27 cellular contexts compared by ENCODE assay signal in the genomic region with DNA sequence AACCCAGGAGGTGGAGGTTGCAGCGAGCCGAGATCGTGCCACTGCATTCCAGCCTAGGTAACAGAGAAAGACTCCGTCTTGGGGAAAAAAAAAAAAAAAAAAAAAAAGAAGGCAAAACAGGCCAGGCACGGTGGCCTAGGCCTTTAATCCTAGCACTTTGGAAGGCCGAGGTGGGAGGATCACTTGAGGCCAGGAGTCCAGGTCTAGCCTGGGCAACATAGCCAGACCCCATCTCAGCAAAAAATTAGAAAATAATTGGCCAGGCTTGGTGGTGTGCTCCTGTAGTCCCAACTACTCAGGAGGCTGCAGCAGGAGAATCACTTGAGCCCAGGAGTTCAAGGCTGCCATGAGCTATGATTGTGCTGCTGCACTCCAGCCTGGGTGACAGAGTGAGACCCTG.
"Had no signal": no experiment of that assay in that cellular context is flagged by ENCODE, and none has a peak within 500 bp of the region (broad histone marks: within the 10 kb centered on the region; RNA-seq: fewer than 3 reads in every experiment).

No MANE protein-coding gene starts in this region.

- H3K4me1 Mint-ChIP-seq: activated B cell treated with CpG ODN at 0.5 μM for 24 hours; activated naive CD4-positive, alpha-beta T cell treated with anti-CD3 and anti-CD28 coated beads, Interleukin-2, amount 10 ng/mL, durations not matched to agents 7 days and 5 days; activated naive CD8-positive, alpha-beta T cell treated with anti-CD3 and anti-CD28 coated beads, Interleukin-2, amount 10 ng/mL, durations not matched to agents 7 days and 5 days had no signal

- H3K9me3 Mint-ChIP-seq: activated B cell treated with CpG ODN at 0.5 μM for 24 hours; activated CD4-positive, alpha-beta memory T cell treated with anti-CD3 and anti-CD28 coated beads for 36 hours; activated naive CD4-positive, alpha-beta T cell treated with anti-CD3 and anti-CD28 coated beads, Interleukin-2, amount 10 ng/mL, durations not matched to agents 7 days and 5 days; activated naive CD4-positive, alpha-beta T cell treated with anti-CD3 and anti-CD28 coated beads, Interleukin-2, amount 50 U/mL, for 72 hours; activated naive CD8-positive, alpha-beta T cell treated with anti-CD3 and anti-CD28 coated beads, Interleukin-2, amount 10 ng/mL, durations not matched to agents 7 days and 5 days; activated T-helper 1 cell treated with anti-CD3 and anti-CD28 coated beads, Interleukin-12 subunit alpha, Interleukin-12 subunit beta, Interleukin-2, Interleukin-4 antibody, amounts not matched to agents 30 ng/mL and 10 ng/mL and 1 ng/mL, durations not matched to agents 14 hours and 24 hours and 36 hours; central memory CD8-positive, alpha-beta T cell; effector memory CD8-positive, alpha-beta T cell had no signal

- H3K36me3 Mint-ChIP-seq: activated CD4-positive, alpha-beta memory T cell treated with anti-CD3 and anti-CD28 coated beads for 36 hours; activated CD8-positive, alpha-beta memory T cell treated with anti-CD3 and anti-CD28 coated beads, Interleukin-2, amount 10 ng/mL, durations not matched to agents 7 days and 5 days; activated naive CD4-positive, alpha-beta T cell treated with anti-CD3 and anti-CD28 coated beads, Interleukin-2, amount 10 ng/mL, durations not matched to agents 7 days and 5 days; activated naive CD4-positive, alpha-beta T cell treated with anti-CD3 and anti-CD28 coated beads, Interleukin-2, amount 50 U/mL, for 72 hours; activated naive CD8-positive, alpha-beta T cell treated with anti-CD3 and anti-CD28 coated beads, Interleukin-2, amount 10 ng/mL, durations not matched to agents 7 days and 5 days had no signal

- H3K27me3 Mint-ChIP-seq: activated B cell treated with CpG ODN at 0.5 μM for 24 hours; activated CD4-positive, alpha-beta memory T cell treated with anti-CD3 and anti-CD28 coated beads for 36 hours; activated CD8-positive, alpha-beta memory T cell treated with anti-CD3 and anti-CD28 coated beads, Interleukin-2, amount 10 ng/mL, durations not matched to agents 7 days and 5 days; activated naive CD4-positive, alpha-beta T cell treated with anti-CD3 and anti-CD28 coated beads, Interleukin-2, amount 10 ng/mL, durations not matched to agents 7 days and 5 days; activated naive CD8-positive, alpha-beta T cell treated with anti-CD3 and anti-CD28 coated beads, Interleukin-2, amount 10 ng/mL, durations not matched to agents 7 days and 5 days; central memory CD8-positive, alpha-beta T cell; effector memory CD8-positive, alpha-beta T cell had no signal

- DNase-seq: activated B cell treated with CpG ODN at 0.5 μM for 24 hours; activated CD4-positive, alpha-beta memory T cell treated with anti-CD3 and anti-CD28 coated beads for 36 hours; activated CD4-positive, alpha-beta T cell treated with anti-CD3 and anti-CD28 coated beads for 48 hours; activated CD8-positive, alpha-beta memory T cell treated with anti-CD3 and anti-CD28 coated beads, Interleukin-2, amount 10 ng/mL, durations not matched to agents 7 days and 5 days; activated CD8-positive, alpha-beta memory T cell treated with anti-CD3 and anti-CD28 coated beads, Interleukin-2, amount 50 U/mL, for 4 hours; activated CD8-positive, alpha-beta T cell treated with anti-CD3 and anti-CD28 coated beads, Interleukin-2, amount 10 ng/mL, durations not matched to agents 7 days and 5 days; activated gamma-delta T cell; activated naive CD4-positive, alpha-beta T cell; activated naive CD4-positive, alpha-beta T cell treated with anti-CD3 and anti-CD28 coated beads, Interleukin-2, amount 10 ng/mL, durations not matched to agents 7 days and 5 days; activated naive CD8-positive, alpha-beta T cell treated with anti-CD3 and anti-CD28 coated beads, Interleukin-2, amount 10 ng/mL, durations not matched to agents 7 days and 5 days; activated T-cell treated with anti-CD3 and anti-CD28 coated beads, Interleukin-2, amount 50 U/mL, for 1 hour; activated T-cell treated with anti-CD3 and anti-CD28 coated beads, Interleukin-2, amount 50 U/mL, for 48 hours; amniotic stem cell; brain microvascular endothelial cell; cortex of kidney; dermis blood vessel endothelial cell; effector CD4-positive, alpha-beta T cell; effector memory CD8-positive, alpha-beta T cell; erythroblast; foreskin keratinocyte; gastrocnemius medialis; T-helper 2 cell had no signal

- H3K4me1 ChIP-seq: foreskin keratinocyte had no signal

- H3K4me3 Mint-ChIP-seq: activated B cell treated with CpG ODN at 0.5 μM for 24 hours; activated CD4-positive, alpha-beta memory T cell treated with anti-CD3 and anti-CD28 coated beads for 36 hours; activated CD8-positive, alpha-beta memory T cell treated with anti-CD3 and anti-CD28 coated beads, Interleukin-2, amount 10 ng/mL, durations not matched to agents 7 days and 5 days; activated CD8-positive, alpha-beta T cell treated with anti-CD3 and anti-CD28 coated beads, Interleukin-2, amount 10 ng/mL, durations not matched to agents 7 days and 5 days; activated naive CD4-positive, alpha-beta T cell treated with anti-CD3 and anti-CD28 coated beads, Interleukin-2, amount 10 ng/mL, durations not matched to agents 7 days and 5 days; activated naive CD8-positive, alpha-beta T cell treated with anti-CD3 and anti-CD28 coated beads, Interleukin-2, amount 10 ng/mL, durations not matched to agents 7 days and 5 days; activated T-helper 1 cell treated with anti-CD3 and anti-CD28 coated beads, Interleukin-12 subunit alpha, Interleukin-12 subunit beta, Interleukin-2, Interleukin-4 antibody, amounts not matched to agents 30 ng/mL and 10 ng/mL and 1 ng/mL, durations not matched to agents 14 hours and 24 hours and 36 hours; central memory CD8-positive, alpha-beta T cell; effector memory CD8-positive, alpha-beta T cell had no signal

- H3K27ac Mint-ChIP-seq: activated B cell treated with CpG ODN at 0.5 μM for 24 hours; activated CD4-positive, alpha-beta memory T cell treated with anti-CD3 and anti-CD28 coated beads for 36 hours; activated CD8-positive, alpha-beta memory T cell treated with anti-CD3 and anti-CD28 coated beads, Interleukin-2, amount 10 ng/mL, durations not matched to agents 7 days and 5 days; activated CD8-positive, alpha-beta T cell treated with anti-CD3 and anti-CD28 coated beads, Interleukin-2, amount 10 ng/mL, durations not matched to agents 7 days and 5 days; activated naive CD4-positive, alpha-beta T cell treated with anti-CD3 and anti-CD28 coated beads, Interleukin-2, amount 10 ng/mL, durations not matched to agents 7 days and 5 days; activated naive CD8-positive, alpha-beta T cell treated with anti-CD3 and anti-CD28 coated beads, Interleukin-2, amount 10 ng/mL, durations not matched to agents 7 days and 5 days; activated T-helper 1 cell treated with anti-CD3 and anti-CD28 coated beads, Interleukin-12 subunit alpha, Interleukin-12 subunit beta, Interleukin-2, Interleukin-4 antibody, amounts not matched to agents 30 ng/mL and 10 ng/mL and 1 ng/mL, durations not matched to agents 14 hours and 24 hours and 36 hours had no signal

- H3K27ac ChIP-seq: brain microvascular endothelial cell, foreskin keratinocyte had no signal

- H3K9me3 ChIP-seq: esophagus muscularis mucosa, gastrocnemius medialis had no signal

- H3K36me3 ChIP-seq: brain microvascular endothelial cell had no signal

- ATAC-seq: activated CD4-positive, CD25-positive, alpha-beta regulatory T cell treated with anti-CD3 and anti-CD28 coated beads, Interleukin-2, amount 50 U/mL, for 24 hours; activated CD8-positive, alpha-beta memory T cell treated with anti-CD3 and anti-CD28 coated beads, Interleukin-2, amount 10 ng/mL, durations not matched to agents 7 days and 5 days; activated CD8-positive, alpha-beta T cell treated with anti-CD3 and anti-CD28 coated beads, Interleukin-2, amount 10 ng/mL, durations not matched to agents 7 days and 5 days; activated naive CD4-positive, alpha-beta T cell treated with anti-CD3 and anti-CD28 coated beads, Interleukin-2, amount 50 U/mL, for 72 hours; effector memory CD8-positive, alpha-beta T cell; foreskin keratinocyte had no signal

- H3K27me3 ChIP-seq: brain microvascular endothelial cell, esophagus muscularis mucosa, foreskin keratinocyte, gastrocnemius medialis had no signal

- H3K4me3 ChIP-seq: esophagus muscularis mucosa, gastrocnemius medialis had no signal
